Comparison of ENCODE assay signal across 8 cellular contexts in the genomic region with DNA sequence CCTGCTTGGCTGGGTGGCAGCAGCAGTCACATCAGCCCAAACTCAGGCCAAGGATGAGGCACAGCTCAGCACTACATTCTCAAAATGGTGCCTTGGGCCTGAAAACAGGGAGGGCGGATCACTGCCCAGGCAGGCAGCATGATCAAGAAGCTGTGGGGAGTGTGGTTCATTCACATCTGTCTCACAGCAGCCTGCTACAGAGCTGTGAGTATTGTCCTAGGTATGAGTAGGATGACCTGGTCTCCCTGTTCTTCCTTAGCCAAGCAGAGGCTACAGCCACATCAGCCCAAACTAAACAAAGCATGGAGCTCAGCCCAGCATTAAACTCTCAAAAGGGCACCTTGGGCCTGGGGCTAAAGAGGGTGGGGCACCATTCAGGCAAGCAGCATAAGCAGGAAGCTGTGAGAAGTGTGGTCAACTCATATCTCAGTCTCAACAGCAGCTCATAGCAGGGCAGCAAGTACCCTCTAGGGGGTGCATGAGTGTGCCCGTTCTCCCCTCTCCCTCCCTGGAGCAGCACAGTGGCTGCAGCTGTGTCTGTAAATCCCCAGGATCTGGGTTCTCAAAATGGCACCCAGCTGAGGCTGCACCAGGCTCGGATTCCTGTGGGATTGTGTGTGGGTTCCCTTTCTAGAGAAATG.
A peak's percentile ranks its signal among the peaks of the same experiment; 100 is the strongest.
DNase-seq lines count a peak whose midpoint lies in the region; ATAC-seq and TF ChIP-seq lines count a peak whose summit lies in the region.

No MANE protein-coding gene starts in this region.

- DNase-seq in AG09319 (ENCODE audit: extremely low read depth, low read depth) = no peak
- DNase-seq in SJCRH30 = peak; percentile 63 to 67
- DNase-seq in activated naive CD4-positive, alpha-beta T cell treated with anti-CD3 and anti-CD28 coated beads, Interleukin-2, amount 50 U/mL, for 72 hours (ENCODE audit: low spot score in 2 of 2) = peak in 1 of 2 donors; percentile 19
- DNase-seq in gastrocnemius medialis = no peak
- DNase-seq in HK-2 (ENCODE audit: unreplicated experiment) = no peak

- 81% methylated on average over 3 of the region's 3 CpGs for WGBS in liver

- H3K4me1 ChIP-seq in SJCRH30 = no peaks in the 10 kb centered on the region
- H3K4me1 ChIP-seq in liver (ENCODE audit: control insufficient read depth in 4 of 4, insufficient read depth in 4 of 4, low read length in 3 of 4) = no peaks in the 10 kb centered on the region
- no peaks in the 10 kb centered on the region for H3K4me1 ChIP-seq in gastrocnemius medialis

- intact Hi-C loops in gastrocnemius medialis (cut with DNase I; ENCODE audit: low total_unique reads) = no loop called here

- TF ChIP-seq CTCF in AG09319 (IDR thresholded peaks at IDR 0.05; ENCODE audit: low read depth, low read length) (peak; percentile 24), liver (IDR thresholded peaks at IDR 0.05; ENCODE audit: low read depth, low read length, missing input control) (peak; percentile 11), gastrocnemius medialis (IDR thresholded peaks at IDR 0.05 in 4 of 5, conservative IDR thresholded peaks at IDR 0.05 in 1 of 5) (no peak)

- in situ Hi-C loops in gastrocnemius medialis (cut with MboI; ENCODE audit: low sequenced_read_pairs in 4 of 4) = no loop called here

- H3K4me3 ChIP-seq in SJCRH30 = no peak overlapping the region
- no peak overlapping the region for H3K4me3 ChIP-seq in liver (ENCODE audit: low read depth in 1 of 3, low read length in 3 of 3)
- no peak overlapping the region for H3K4me3 ChIP-seq in gastrocnemius medialis

- H3K9me3 ChIP-seq in SJCRH30 (replicated peaks) (no peaks in the 10 kb centered on the region), liver (ENCODE audit: control insufficient read depth in 4 of 4, low read length in 3 of 4) (no peaks in the 10 kb centered on the region), gastrocnemius medialis (no peaks in the 10 kb centered on the region)

- H3K9me3 Mint-ChIP-seq in activated naive CD4-positive, alpha-beta T cell treated with anti-CD3 and anti-CD28 coated beads, Interleukin-2, amount 50 U/mL, for 72 hours = peaks cover 4 to 28% of the 10 kb centered on the region in 2 donors

- TF ChIP-seq POLR2A in gastrocnemius medialis (IDR thresholded peaks at IDR 0.05) = no peak

- H3K36me3 Mint-ChIP-seq in activated naive CD4-positive, alpha-beta T cell treated with anti-CD3 and anti-CD28 coated beads, Interleukin-2, amount 50 U/mL, for 72 hours = peaks cover 16 to 27% of the 10 kb centered on the region in 2 donors

- peak; percentile 29 to 51 for TF ChIP-seq RAD21 in liver (IDR thresholded peaks at IDR 0.05)

- H3K27ac Mint-ChIP-seq in activated naive CD4-positive, alpha-beta T cell treated with anti-CD3 and anti-CD28 coated beads, Interleukin-2, amount 50 U/mL, for 72 hours = no peak overlapping the region

- no peaks in the 10 kb centered on the region; the same call in 1 of the 2 replicates for H3K27me3 ChIP-seq in SJCRH30
- H3K27me3 ChIP-seq in liver (ENCODE audit: control insufficient read depth in 4 of 4, insufficient read depth in 4 of 4, low read length in 3 of 4) = no peaks in the 10 kb centered on the region
- H3K27me3 ChIP-seq in gastrocnemius medialis = no peaks in the 10 kb centered on the region

- no peak overlapping the region for H3K9ac ChIP-seq in liver (ENCODE audit: low read depth in 1 of 2, low read length in 2 of 2)

- H3K36me3 ChIP-seq in SJCRH30 (no peaks in the 10 kb centered on the region), liver (ENCODE audit: control insufficient read depth in 4 of 4, insufficient read depth in 3 of 4, low read depth in 1 of 4, low read length in 3 of 4) (no peaks in the 10 kb centered on the region), gastrocnemius medialis (no peaks in the 10 kb centered on the region)

- ATAC-seq in GM18870 (IDR thresholded peaks at IDR 0.05; ENCODE audit: unreplicated experiment) (peak; percentile 95), HG03039 (IDR thresholded peaks at IDR 0.05; ENCODE audit: unreplicated experiment) (peak; percentile 88), gastrocnemius medialis (no peak)
- peak; percentile 84 to 99 for ATAC-seq in activated naive CD4-positive, alpha-beta T cell treated with anti-CD3 and anti-CD28 coated beads, Interleukin-2, amount 50 U/mL, for 72 hours

- H3K27ac ChIP-seq in SJCRH30 (no peak overlapping the region), liver (ENCODE audit: low read depth in 1 of 2, low read length in 2 of 2) (no peak overlapping the region), gastrocnemius medialis (no peak overlapping the region)

TF ChIP-seq in liver, 16 proteins besides CTCF, POLR2A, EP300 and RAD21:
- TF ChIP-seq, protein P1, sequence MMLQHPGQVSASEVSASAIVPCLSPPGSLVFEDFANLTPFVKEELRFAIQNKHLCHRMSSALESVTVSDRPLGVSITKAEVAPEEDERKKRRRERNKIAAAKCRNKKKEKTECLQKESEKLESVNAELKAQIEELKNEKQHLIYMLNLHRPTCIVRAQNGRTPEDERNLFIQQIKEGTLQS (IDR thresholded peaks at IDR 0.05) = no peak
- TF ChIP-seq JUND (IDR thresholded peaks at IDR 0.05) (no peak), YY1 (IDR thresholded peaks at IDR 0.05) (no peak), GABPA (IDR thresholded peaks at IDR 0.05 in 1 of 2, conservative IDR thresholded peaks at IDR 0.05 in 1 of 2) (no peak), MAX (IDR thresholded peaks at IDR 0.05) (no peak), NR2F2 (IDR thresholded peaks at IDR 0.05) (no peak), EGR1 (IDR thresholded peaks at IDR 0.05; ENCODE audit: low read depth in 2 of 2) (no peak), FOXA1 (IDR thresholded peaks at IDR 0.05) (no peak), REST (IDR thresholded peaks at IDR 0.05) (no peak), TAF1 (conservative IDR thresholded peaks at IDR 0.05) (no peak), SP1 (IDR thresholded peaks at IDR 0.05) (no peak), RXRA (IDR thresholded peaks at IDR 0.05) (no peak), FOXA2 (IDR thresholded peaks at IDR 0.05) (no peak)
- TF ChIP-seq, protein P2, sequence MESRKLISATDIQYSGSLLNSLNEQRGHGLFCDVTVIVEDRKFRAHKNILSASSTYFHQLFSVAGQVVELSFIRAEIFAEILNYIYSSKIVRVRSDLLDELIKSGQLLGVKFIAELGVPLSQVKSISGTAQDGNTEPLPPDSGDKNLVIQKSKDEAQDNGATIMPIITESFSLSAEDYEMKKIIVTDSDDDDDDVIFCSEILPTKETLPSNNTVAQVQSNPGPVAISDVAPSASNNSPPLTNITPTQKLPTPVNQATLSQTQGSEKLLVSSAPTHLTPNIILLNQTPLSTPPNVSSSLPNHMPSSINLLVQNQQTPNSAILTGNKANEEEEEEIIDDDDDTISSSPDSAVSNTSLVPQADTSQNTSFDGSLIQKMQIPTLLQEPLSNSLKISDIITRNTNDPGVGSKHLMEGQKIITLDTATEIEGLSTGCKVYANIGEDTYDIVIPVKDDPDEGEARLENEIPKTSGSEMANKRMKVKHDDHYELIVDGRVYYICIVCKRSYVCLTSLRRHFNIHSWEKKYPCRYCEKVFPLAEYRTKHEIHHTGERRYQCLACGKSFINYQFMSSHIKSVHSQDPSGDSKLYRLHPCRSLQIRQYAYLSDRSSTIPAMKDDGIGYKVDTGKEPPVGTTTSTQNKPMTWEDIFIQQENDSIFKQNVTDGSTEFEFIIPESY (IDR thresholded peaks at IDR 0.05) = no peak
TF ChIP-seq in liver: peak in this region for 0.

Comparison
In these comparisons a context has a peak if more than half of its experiments do, and no peak if none do; other contexts are left out.
1. DNase-seq: peak in SJCRH30 (2 of 2); none in AG09319 (single experiment), gastrocnemius medialis (0 of 2) and HK-2 (single experiment).
2. CTCF ChIP-seq: peak in AG09319 (single experiment) and liver (single experiment); none in gastrocnemius medialis (0 of 5).
3. ATAC-seq: peak in GM18870 (single experiment), HG03039 (single experiment) and activated naive CD4-positive, alpha-beta T cell treated with anti-CD3 and anti-CD28 coated beads, Interleukin-2, amount 50 U/mL, for 72 hours (2 of 2); none in gastrocnemius medialis (0 of 2).